15 cellular contexts compared by ENCODE assay signal in genomic region chr12:119148049-119148448, GRCh38. TPM values are rescaled to one million over a fixed set of nuclear protein-coding genes. Genes with fewer than 3 reads are reported as not detected.
"Had no signal": no experiment of that assay in that cellular context is flagged by ENCODE, and none has a peak within 500 bp of the region (broad histone marks: within the 10 kb centered on the region; RNA-seq: fewer than 3 reads in every experiment).

No MANE protein-coding gene starts in this region.

- H3K27ac ChIP-seq: brain microvascular endothelial cell, lower lobe of right lung, thyroid gland, uterus, VCaP had no signal

- H3K9me3 ChIP-seq: thyroid gland had no signal

- H3K4me3 ChIP-seq: lower lobe of right lung, thyroid gland, uterus had no signal

- H3K36me3 Mint-ChIP-seq: activated naive CD8-positive, alpha-beta T cell; natural killer cell treated with Interleukin-12 subunit alpha and Interleukin-12 subunit beta and Interleukin-15 and Interleukin-18, amount 100 ng/mL, for 72 hours; T-cell had no signal

- H3K4me1 ChIP-seq: lower lobe of right lung, thyroid gland, uterus had no signal

- ATAC-seq: lower lobe of right lung; stimulated activated naive CD8-positive, alpha-beta T cell treated with anti-CD3 and anti-CD28 coated beads, Interleukin-15, amount 100 ng/mL, for 72 hours; T-cell had no signal

- H3K9me3 Mint-ChIP-seq: dendritic cell treated with granulocyte-macrophage colony-stimulating factor and Interleukin-4, amounts not matched to agents 40 ng/mL and 50 ng/mL, for 4 days; natural killer cell treated with Interleukin-12 subunit alpha and Interleukin-12 subunit beta and Interleukin-15 and Interleukin-18, amount 100 ng/mL, for 72 hours had no signal

- DNase-seq: activated CD4-positive, alpha-beta T cell treated with anti-CD3 and anti-CD28 coated beads for 48 hours; activated CD8-positive, alpha-beta memory T cell treated with anti-CD3 and anti-CD28 coated beads for 24 hours; brain microvascular endothelial cell; cerebellar nuclear complex; lower lobe of right lung; stimulated activated CD4-positive, alpha-beta T cell treated with anti-CD3 and anti-CD28 coated beads, Interleukin-15, amount 100 ng/mL, for 24 hours; stimulated activated CD4-positive, alpha-beta T cell treated with anti-CD3 and anti-CD28 coated beads, Interleukin-4, amount 100 ng/mL, for 24 hours; stimulated activated naive CD8-positive, alpha-beta T cell treated with anti-CD3 and anti-CD28 coated beads, Interleukin-15, amount 100 ng/mL, for 72 hours; T-cell; thyroid gland; uterus had no signal

- H3K27me3 ChIP-seq: brain microvascular endothelial cell, thyroid gland, uterus had no signal

- H3K36me3 ChIP-seq: brain microvascular endothelial cell, lower lobe of right lung, thyroid gland, uterus had no signal

- H3K27ac Mint-ChIP-seq: activated naive CD8-positive, alpha-beta T cell; dendritic cell treated with granulocyte-macrophage colony-stimulating factor and Interleukin-4, amounts not matched to agents 40 ng/mL and 50 ng/mL, for 4 days; natural killer cell treated with Interleukin-12 subunit alpha and Interleukin-12 subunit beta and Interleukin-15 and Interleukin-18, amount 100 ng/mL, for 72 hours; stimulated activated naive CD8-positive, alpha-beta T cell treated with anti-CD3 and anti-CD28 coated beads, Interleukin-15, amount 100 ng/mL, for 72 hours; T-cell had no signal

- H3K4me1 Mint-ChIP-seq: stimulated activated naive CD8-positive, alpha-beta T cell treated with anti-CD3 and anti-CD28 coated beads, Interleukin-15, amount 100 ng/mL, for 72 hours; T-cell had no signal

- H3K4me3 Mint-ChIP-seq: activated naive CD8-positive, alpha-beta T cell; dendritic cell treated with granulocyte-macrophage colony-stimulating factor and Interleukin-4, amounts not matched to agents 40 ng/mL and 50 ng/mL, for 4 days; natural killer cell treated with Interleukin-12 subunit alpha and Interleukin-12 subunit beta and Interleukin-15 and Interleukin-18, amount 100 ng/mL, for 72 hours; stimulated activated naive CD8-positive, alpha-beta T cell treated with anti-CD3 and anti-CD28 coated beads, Interleukin-15, amount 100 ng/mL, for 72 hours; T-cell had no signal

RNA-seq across cellular contexts. Expression of gene HSPB8, which starts 30.7 kb away (rescaled TPM):
- total RNA-seq: natural killer cell treated with Interleukin-12 subunit alpha and Interleukin-12 subunit beta and Interleukin-15 and Interleukin-18, amount 100 ng/mL, for 72 hours had no signal
